In the genomic region with DNA sequence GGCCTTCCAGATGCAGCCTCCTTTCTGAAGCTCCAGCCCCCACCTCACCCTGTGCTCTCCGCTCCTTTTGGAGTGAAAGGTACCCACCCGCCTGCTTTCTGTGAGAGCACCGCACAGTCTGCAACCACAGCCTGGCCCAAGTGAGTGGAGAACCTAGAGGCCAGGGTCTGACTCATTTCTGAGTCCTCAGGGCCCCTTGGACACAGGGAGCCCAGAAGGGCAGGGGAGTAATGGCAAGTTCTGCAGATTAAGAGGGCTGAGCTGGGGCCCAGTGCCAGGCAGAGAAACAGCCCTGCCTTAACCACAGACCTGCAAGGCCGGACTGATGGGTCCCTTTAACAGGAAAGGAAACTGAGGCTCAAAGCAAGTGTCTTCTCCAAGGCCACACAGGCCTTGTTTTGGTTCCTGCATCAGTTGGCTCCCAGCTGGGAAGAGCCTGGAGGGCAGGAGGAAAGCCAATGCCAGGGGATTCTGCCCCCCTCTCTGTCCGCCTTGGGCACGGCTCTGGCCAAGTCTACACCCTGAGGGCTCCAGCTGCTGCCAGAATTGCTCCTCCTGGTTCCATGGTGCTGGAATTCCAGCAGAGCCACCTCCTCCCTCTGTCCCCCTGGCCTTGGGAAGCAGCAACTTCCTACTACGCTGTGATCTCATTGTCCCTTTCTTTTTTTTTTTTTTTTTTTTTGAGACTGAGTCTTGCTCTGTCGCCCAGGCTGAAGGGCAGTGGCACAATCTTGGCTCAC, we compare ENCODE assay signal across 24 cellular contexts. TPM values are rescaled to one million over a fixed set of nuclear protein-coding genes. Genes with fewer than 3 reads are reported as not detected.
DNase-seq lines count a peak whose midpoint lies in the region; FAIRE-seq and TF ChIP-seq lines count a peak whose summit lies in the region.
"Had no signal": no experiment of that assay in that cellular context is flagged by ENCODE, and none has a peak within 500 bp of the region (broad histone marks: within the 10 kb centered on the region; RNA-seq: fewer than 3 reads in every experiment).

No MANE protein-coding gene starts in this region.

- H4K20me1 ChIP-seq in PC-9 (ENCODE audit: insufficient read depth): no peaks in the 10 kb centered on the region

- no peaks in the 10 kb centered on the region for H3K9me3 ChIP-seq in breast epithelium
- H3K9me3 ChIP-seq in PC-9 (ENCODE audit: insufficient read depth, low read depth): no peaks in the 10 kb centered on the region
- H3K9me3 ChIP-seq in CD8-positive, alpha-beta memory T cell (ENCODE audit: low read length): no peaks in the 10 kb centered on the region
- H3K9me3 ChIP-seq: BLaER1 treated with 17β-estradiol and CSF1 and Interleukin-3, amounts not matched to agents 10 nM and 100 nM; gastroesophageal sphincter; mucosa of descending colon; Peyer's patch; prostate gland had no signal

- peaks cover 51% of the 10 kb centered on the region for H3F3A ChIP-seq in PC-9 (ENCODE audit: insufficient read depth, low read depth)

- no peak overlapping the region for H2AFZ ChIP-seq in PC-9

- H3K36me3 Mint-ChIP-seq in MCF 10A (ENCODE audit: insufficient read depth, unreplicated experiment): no peaks in the 10 kb centered on the region
- no peaks in the 10 kb centered on the region for H3K36me3 Mint-ChIP-seq in CD8-positive, alpha-beta memory T cell

- no peaks in the 10 kb centered on the region for H3K27me3 Mint-ChIP-seq in MCF 10A (ENCODE audit: insufficient read depth, unreplicated experiment)
- peaks cover 36 to 53% of the 10 kb centered on the region in 2 donors for H3K27me3 Mint-ChIP-seq in CD8-positive, alpha-beta memory T cell

- no peaks in the 10 kb centered on the region for H3K9me2 ChIP-seq in PC-9 (ENCODE audit: insufficient read depth)

- peaks cover 24% of the 10 kb centered on the region for H3K4me1 Mint-ChIP-seq in MCF 10A (ENCODE audit: insufficient read depth, unreplicated experiment)
- H3K4me1 Mint-ChIP-seq in CD8-positive, alpha-beta memory T cell: peaks cover 7 to 14% (median 10%) of the 10 kb centered on the region in 3 donors

- no peak overlapping the region for H3K27ac Mint-ChIP-seq in MCF 10A (ENCODE audit: low read depth, unreplicated experiment)
- no peak overlapping the region for H3K27ac Mint-ChIP-seq in CD8-positive, alpha-beta memory T cell
- H3K27ac Mint-ChIP-seq: activated naive CD8-positive, alpha-beta T cell treated with anti-CD3 and anti-CD28 coated beads, Interleukin-2, amount 50 U/mL, for 24 hours had no signal

- peak; percentile 67 for DNase-seq in MCF 10A (ENCODE audit: unreplicated experiment)
- no peak for DNase-seq in breast epithelium (ENCODE audit: low spot score in 2 of 2)
- DNase-seq in PC-9: peak; percentile 78 to 80
- peak; percentile 20 to 45 for DNase-seq in cardiac fibroblast (ENCODE audit: low read depth in 2 of 2)
- DNase-seq in urothelium cell line (ENCODE audit: low spot score): no peak
- no peak for DNase-seq in CD8-positive, alpha-beta memory T cell
- no peak for DNase-seq in frontal cortex (ENCODE audit: low spot score in 2 of 2)
- DNase-seq in hippocampal formation (lab: John Stamatoyannopoulos, UW): no peak
- DNase-seq: 8988T; activated CD4-positive, alpha-beta T cell treated with anti-CD3 and anti-CD28 coated beads for 48 hours; activated effector memory CD4-positive, alpha-beta T cell treated with Interleukin-2 at 50 U/mL for 16 hours; activated naive CD8-positive, alpha-beta T cell treated with anti-CD3 and anti-CD28 coated beads, Interleukin-2, amount 50 U/mL, for 24 hours; dermis blood vessel endothelial cell; NCI-H146; stimulated activated CD4-positive, alpha-beta T cell treated with anti-CD3 and anti-CD28 coated beads, Interleukin-4, amount 100 ng/mL, for 1 hour had no signal

- no peak overlapping the region for H3K4me3 ChIP-seq in breast epithelium
- H3K4me3 ChIP-seq in PC-9: peak overlapping the region; percentile 0; the same call in 1 of the 2 replicates
- no peak overlapping the region for H3K4me3 ChIP-seq in cardiac fibroblast (replicated peaks in 1 of 2; ENCODE audit: low read depth in 2 of 2, low read length in 2 of 2)
- no peak overlapping the region for H3K4me3 ChIP-seq in CD8-positive, alpha-beta memory T cell (ENCODE audit: low read length)
- H3K4me3 ChIP-seq: BLaER1 treated with 17β-estradiol and CSF1 and Interleukin-3, amounts not matched to agents 10 nM and 100 nM; cardiac muscle cell; gastroesophageal sphincter; mucosa of descending colon; Peyer's patch; prostate gland had no signal

- no TSS peak for BruUV-seq in MCF 10A (replicated peaks; lab: Mats Ljungman, UMichigan)
- BruUV-seq in PC-9 (replicated peaks; lab: Mats Ljungman, UMichigan): no TSS peak

- H3K27me3 ChIP-seq in breast epithelium (peaks cover 10 to 35% of the 10 kb centered on the region in 2 donors), PC-9 (ENCODE audit: insufficient read depth, low read depth) (no peaks in the 10 kb centered on the region)
- H3K27me3 ChIP-seq in CD8-positive, alpha-beta memory T cell (ENCODE audit: insufficient read depth, low read length, poor library complexity, severe bottlenecking): peaks cover 33% of the 10 kb centered on the region

- H3K79me2 ChIP-seq in PC-9 (ENCODE audit: low read depth): no peaks in the 10 kb centered on the region

- H3K4me1 ChIP-seq in breast epithelium (no peaks in the 10 kb centered on the region), PC-9 (replicated peaks; ENCODE audit: insufficient read depth) (peaks cover 52% of the 10 kb centered on the region)
- no peaks in the 10 kb centered on the region for H3K4me1 ChIP-seq in CD8-positive, alpha-beta memory T cell (ENCODE audit: insufficient read depth, low read length)
- H3K4me1 ChIP-seq: prostate gland had no signal

- POLR2A ChIA-PET in MCF 10A (lab: Yijun Ruan, JAX): no interaction called here
- POLR2A ChIA-PET in PC-9 (lab: Charles Lee; ENCODE audit: unreplicated experiment): no interaction called here
- POLR2A ChIA-PET in CD8-positive, alpha-beta memory T cell (lab: Charles Lee): interaction anchor here (0.5 kb wide), 1 partner anchor 1344 kb away, joined by 3 read pairs; no protein-coding TSS in a partner anchor

- H3K9me3 Mint-ChIP-seq in MCF 10A (ENCODE audit: unreplicated experiment): no peaks in the 10 kb centered on the region
- H3K9me3 Mint-ChIP-seq in CD8-positive, alpha-beta memory T cell: no peaks in the 10 kb centered on the region
- H3K9me3 Mint-ChIP-seq: activated naive CD8-positive, alpha-beta T cell treated with anti-CD3 and anti-CD28 coated beads, Interleukin-2, amount 50 U/mL, for 24 hours; neural crest cell had no signal

- FAIRE-seq in urothelium cell line (lab: Jason Lieb, UNC) (peak; percentile 59), frontal cortex (lab: Jason Lieb, UNC) (no peak)
- FAIRE-seq: small intestine, TTC549 had no signal

- no peaks in the 10 kb centered on the region for H3K36me3 ChIP-seq in breast epithelium
- H3K36me3 ChIP-seq in PC-9 (ENCODE audit: low read depth): no peaks in the 10 kb centered on the region
- no peaks in the 10 kb centered on the region for H3K36me3 ChIP-seq in CD8-positive, alpha-beta memory T cell (ENCODE audit: insufficient read depth, low read length)
- H3K36me3 ChIP-seq: BLaER1 treated with 17β-estradiol and CSF1 and Interleukin-3, amounts not matched to agents 10 nM and 100 nM; cardiac muscle cell; gastroesophageal sphincter; Peyer's patch; prostate gland had no signal

- no peak overlapping the region for H3K4me3 Mint-ChIP-seq in MCF 10A (ENCODE audit: unreplicated experiment)
- H3K4me3 Mint-ChIP-seq in CD8-positive, alpha-beta memory T cell: no peak overlapping the region
- H3K4me3 Mint-ChIP-seq: activated naive CD8-positive, alpha-beta T cell treated with anti-CD3 and anti-CD28 coated beads, Interleukin-2, amount 50 U/mL, for 24 hours; neural crest cell had no signal

- CTCF ChIA-PET in MCF 10A (lab: Yijun Ruan, JAX): interaction anchor here (1.2 to 1.6 kb wide), 2 partner anchors 13 to 230 kb away, joined by 3 read pairs; no protein-coding TSS in a partner anchor
- CTCF ChIA-PET in PC-9 (lab: Charles Lee): interaction anchor here (0.6 to 1.0 kb wide), 2 partner anchors 9 to 14 kb away, joined by 3 read pairs; no protein-coding TSS in a partner anchor
- CTCF ChIA-PET in CD8-positive, alpha-beta memory T cell (lab: Charles Lee): no interaction called here

- peak overlapping the region; percentile 63 for H3K4me2 ChIP-seq in PC-9

- TF ChIP-seq CTCF in MCF 10A (IDR thresholded peaks at IDR 0.05; ENCODE audit: unreplicated experiment) (no peak), breast epithelium (IDR thresholded peaks at IDR 0.05) (no peak), PC-9 (conservative IDR thresholded peaks at IDR 0.05) (no peak), cardiac fibroblast (IDR thresholded peaks at IDR 0.05; ENCODE audit: low read depth, low read length) (no peak)

- H3K27ac ChIP-seq in breast epithelium (no peak overlapping the region), PC-9 (peak overlapping the region; percentile 67)
- no peak overlapping the region for H3K27ac ChIP-seq in CD8-positive, alpha-beta memory T cell (ENCODE audit: low read depth, low read length)
- H3K27ac ChIP-seq: BLaER1 treated with 17β-estradiol and CSF1 and Interleukin-3, amounts not matched to agents 10 nM and 100 nM; cardiac muscle cell; gastroesophageal sphincter; Peyer's patch; prostate gland had no signal

- TF ChIP-seq POLR2A in breast epithelium (IDR thresholded peaks at IDR 0.05): no peak

- intact Hi-C loops in MCF 10A (cut with micrococcal nuclease): no loop called here
- intact Hi-C loops in breast epithelium (cut with DNase I; ENCODE audit: low total_unique reads): no loop called here
- intact Hi-C loops in PC-9 (cut with micrococcal nuclease; ENCODE audit: unreplicated experiment): loop anchor here (1.0 kb wide), 2 partner anchors 9 kb away; no protein-coding TSS in a partner anchor

RNA-seq across cellular contexts. Expression of gene CYTH4, which starts 55.1 kb away (rescaled TPM):
- total RNA-seq in MCF 10A (2022) (0.22 TPM in 1 of 2 replicates, not detected in the other), breast epithelium (10 to 100 TPM in 2 of 3 donors, 1 to 10 TPM in 1; 6.9 to 25.1 (median 10.5) TPM), PC-9 (2021) (not detected in 2 replicates), frontal cortex (2.9 TPM)
- 10 to 100 TPM; 23.1 to 24.7 TPM for total RNA-seq in CD8-positive, alpha-beta memory T cell
- 80.2 TPM for polyA plus RNA-seq in CD8-positive, alpha-beta memory T cell
- total RNA-seq: cardiac muscle cell, neural crest cell had no signal
- polyA plus RNA-seq: cardiac muscle cell had no signal

Comparison
In these comparisons a context has a peak if more than half of its experiments do, and no peak if none do; other contexts are left out.
1. DNase-seq: peak in MCF 10A (single experiment), PC-9 (2 of 2) and cardiac fibroblast (2 of 2); none in breast epithelium (0 of 2), urothelium cell line (single experiment), CD8-positive, alpha-beta memory T cell (0 of 5), frontal cortex (0 of 2) and hippocampal formation (0 of 2).